In the genomic region with DNA sequence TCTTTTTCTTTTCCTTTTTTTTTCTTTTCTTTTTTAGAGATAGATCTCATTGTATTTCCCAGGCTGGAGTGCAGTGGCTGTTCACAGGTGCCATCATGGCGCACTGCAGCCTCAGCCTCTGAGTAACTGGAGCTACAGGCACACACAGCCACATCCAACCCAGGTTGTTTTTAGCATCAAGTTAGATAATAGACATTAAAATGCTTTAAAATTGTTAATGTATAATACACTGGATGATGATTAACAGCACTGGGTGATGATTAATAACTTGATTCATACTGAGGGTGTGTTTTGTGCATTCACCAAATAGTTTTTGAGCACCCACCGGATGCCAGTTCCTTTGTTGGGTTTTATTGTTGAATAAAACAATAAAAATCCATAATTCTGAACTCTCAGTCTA, we compare ENCODE assay signal across 12 cellular contexts.
"Had no signal": no experiment of that assay in that cellular context is flagged by ENCODE, and none has a peak within 500 bp of the region (broad histone marks: within the 10 kb centered on the region; RNA-seq: fewer than 3 reads in every experiment).

No MANE protein-coding gene starts in this region.

- DNase-seq: activated CD4-positive, alpha-beta T cell treated with anti-CD3 and anti-CD28 coated beads, Interleukin-2, amount 50 U/mL, for 4 hours; activated CD4-positive, CD25-positive, alpha-beta regulatory T cell treated with anti-CD3 and anti-CD28 coated beads, Interleukin-2, amount 50 U/mL, for 72 hours; activated gamma-delta T cell; cerebellar nuclear complex; effector CD4-positive, alpha-beta T cell; midbrain; occipital lobe; posterior cingulate gyrus; retina; spleen; stimulated activated naive CD4-positive, alpha-beta T cell; upper lobe of right lung had no signal

- ATAC-seq: upper lobe of right lung had no signal
